In the genomic region with DNA sequence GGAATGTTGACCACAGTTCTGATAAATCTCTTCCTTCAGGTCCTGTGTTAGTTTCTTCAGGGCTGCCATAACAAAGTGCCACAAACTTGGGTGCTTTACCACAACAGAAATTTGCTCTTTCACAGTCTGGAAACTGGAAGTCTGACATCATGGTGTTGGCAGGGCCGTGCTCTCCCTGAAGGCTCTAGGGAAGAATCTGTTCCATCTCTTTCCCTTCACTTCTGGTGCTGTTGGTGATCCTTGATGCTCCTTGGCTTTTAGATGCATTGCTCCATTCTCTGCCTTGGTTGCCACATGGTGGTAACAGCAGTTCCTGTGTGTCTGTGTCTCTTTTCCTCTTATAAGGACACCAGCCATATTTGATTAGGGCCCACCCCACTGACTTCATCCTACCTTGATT, we compare ENCODE assay signal across 31 cellular contexts. TPM values are rescaled to one million over a fixed set of nuclear protein-coding genes. Genes with fewer than 3 reads are reported as not detected.
A peak's percentile ranks its signal among the peaks of the same experiment; 100 is the strongest.
DNase-seq lines count a peak whose midpoint lies in the region; ATAC-seq, FAIRE-seq and TF ChIP-seq lines count a peak whose summit lies in the region.
"Had no signal": no experiment of that assay in that cellular context is flagged by ENCODE, and none has a peak within 500 bp of the region (broad histone marks: within the 10 kb centered on the region; RNA-seq: fewer than 3 reads in every experiment).

No MANE protein-coding gene starts in this region.

- WGBS in mammary epithelial cell (ENCODE audit: low coverage, missing lambda C conversion rate): 100% methylated on average over 1 of the region's 1 CpG
- WGBS in HepG2 (ENCODE audit: low lambda C conversion rate): 100% methylated on average over 1 of the region's 1 CpG

- no peak overlapping the region for H3K4me3 Mint-ChIP-seq in MCF 10A (ENCODE audit: unreplicated experiment)
- no peak overlapping the region for H3K4me3 Mint-ChIP-seq in T-cell
- H3K4me3 Mint-ChIP-seq: activated naive CD8-positive, alpha-beta T cell; activated T-cell treated with anti-CD3 and anti-CD28 coated beads, Interleukin-2, amount 50 U/mL, for 24 hours had no signal

- peaks cover 23% of the 10 kb centered on the region for H3F3A ChIP-seq in PC-3 (ENCODE audit: low read length, unreplicated experiment)

- peaks cover 60% of the 10 kb centered on the region for H3K36me3 Mint-ChIP-seq in MCF 10A (ENCODE audit: insufficient read depth, unreplicated experiment)
- no peaks in the 10 kb centered on the region for H3K36me3 Mint-ChIP-seq in T-cell
- H3K36me3 Mint-ChIP-seq: activated naive CD8-positive, alpha-beta T cell; CD4-positive, CD25-positive, alpha-beta regulatory T cell had no signal

- CTCF ChIA-PET in MCF 10A (lab: Yijun Ruan, JAX): no interaction called here
- CTCF ChIA-PET in mammary epithelial cell (lab: Charles Lee; ENCODE audit: low non-redundant PET): no interaction called here
- CTCF ChIA-PET in PC-3 (lab: Charles Lee): no interaction called here
- CTCF ChIA-PET in T-cell (lab: Charles Lee): no interaction called here
- CTCF ChIA-PET in HepG2 (lab: Yijun Ruan, JAX; ENCODE audit: low intra/inter-chr PET ratio, low total read pairs): no interaction called here

- no peaks in the 10 kb centered on the region for H3K27me3 ChIP-seq in mammary epithelial cell (ENCODE audit: insufficient read depth, low read length)
- no peaks in the 10 kb centered on the region for H3K27me3 ChIP-seq in PC-3 (ENCODE audit: low read length)
- H3K27me3 ChIP-seq in skeletal muscle satellite cell (ENCODE audit: control insufficient read depth, insufficient read depth, low read length): no peaks in the 10 kb centered on the region
- H3K27me3 ChIP-seq in HepG2 (ENCODE audit: control insufficient read depth in 1 of 2, insufficient read depth in 2 of 2, low read length in 2 of 2): no peaks in the 10 kb centered on the region; a peak in 1 of 5 replicates
- H3K27me3 ChIP-seq in upper lobe of right lung: no peaks in the 10 kb centered on the region
- H3K27me3 ChIP-seq: colonic mucosa, sigmoid colon, transverse colon had no signal

- DNase-seq in MCF 10A (ENCODE audit: unreplicated experiment) (no peak), mammary epithelial cell (no peak), PC-3 (no peak), epithelial cell of prostate (ENCODE audit: low read depth, low spot score) (no peak), T-cell (no peak), HepG2 (ENCODE audit: low spot score) (no peak), upper lobe of right lung (no peak)
- DNase-seq: 8988T; activated CD4-positive, CD25-positive, alpha-beta regulatory T cell; activated effector memory CD4-positive, alpha-beta T cell treated with anti-CD3 and anti-CD28 coated beads, Interleukin-2, amount 50 U/mL, for 16 hours; activated T-cell treated with anti-CD3 and anti-CD28 coated beads, Interleukin-2, amount 50 U/mL, for 24 hours; anterior cingulate cortex; CD4-positive, CD25-positive, alpha-beta regulatory T cell; colonic mucosa; DND-41; effector CD8-positive, alpha-beta T cell; NCI-H1417; NCI-H2081; NCI-H526; OCI-M1; SHP77; sigmoid colon; stimulated activated CD4-positive, alpha-beta T cell treated with anti-CD3 and anti-CD28 coated beads, Interleukin-4, amount 100 ng/mL, for 24 hours; transverse colon had no signal

- H3K79me2 ChIP-seq in mammary epithelial cell (ENCODE audit: insufficient read depth, low read length) (peaks cover 96% of the 10 kb centered on the region), PC-3 (ENCODE audit: low read length) (peaks cover 98% of the 10 kb centered on the region), HepG2 (ENCODE audit: insufficient read depth, low read length) (peaks cover 76% of the 10 kb centered on the region)

- POLR2A ChIA-PET in MCF 10A (lab: Yijun Ruan, JAX) (interaction anchor here (1.0 to 3.2 kb wide), 3 partner anchors 8 to 30 kb away, joined by 5 to 12 read pairs (median 8); no protein-coding TSS in a partner anchor), PC-3 (lab: Charles Lee; ENCODE audit: unreplicated experiment) (no interaction called here), T-cell (lab: Charles Lee) (no interaction called here), HepG2 (lab: Yijun Ruan, JAX) (no interaction called here)

- TF ChIP-seq EP300 in HepG2 (IDR thresholded peaks at IDR 0.05; ENCODE audit: low read depth in 2 of 2, low read length in 2 of 2) (no peak), HepG2 (CRISPR knock-in tag; IDR thresholded peaks at IDR 0.05; ENCODE audit: borderline replicate concordance) (no peak)

- H3K4me1 Mint-ChIP-seq in MCF 10A (ENCODE audit: insufficient read depth, unreplicated experiment) (peaks cover 30% of the 10 kb centered on the region), T-cell (no peaks in the 10 kb centered on the region)
- H3K4me1 Mint-ChIP-seq: CD4-positive, CD25-positive, alpha-beta regulatory T cell had no signal

- ATAC-seq in PC-3 (no peak), T-cell (replicated peaks in 1 of 4) (no peak), HepG2 (no peak), upper lobe of right lung (no peak)
- ATAC-seq: left lobe of liver had no signal

- dilution Hi-C loops in mammary epithelial cell (cut with HindIII; ENCODE audit: low sequenced_read_pairs): no loop called here

- H3K4me2 ChIP-seq in mammary epithelial cell (ENCODE audit: insufficient read depth, low read depth, low read length) (no peak overlapping the region), PC-3 (ENCODE audit: low read length) (no peak overlapping the region), skeletal muscle satellite cell (ENCODE audit: low read length) (peak overlapping the region; percentile 30), HepG2 (ENCODE audit: low read depth, low read length) (no peak overlapping the region)
- H3K4me2 ChIP-seq: KMS-11 had no signal

- peaks cover 66% of the 10 kb centered on the region for H3K36me3 ChIP-seq in mammary epithelial cell (ENCODE audit: insufficient read depth, low read length)
- peaks cover 84% of the 10 kb centered on the region for H3K36me3 ChIP-seq in PC-3 (ENCODE audit: low read depth, low read length)
- peaks cover 90% of the 10 kb centered on the region for H3K36me3 ChIP-seq in skeletal muscle satellite cell (ENCODE audit: insufficient read depth, low read length)
- H3K36me3 ChIP-seq in HepG2 (replicated peaks in 1 of 2; ENCODE audit: control insufficient read depth in 1 of 2, insufficient read depth in 2 of 2, low read length in 2 of 2): peaks cover 8 to 50% of the 10 kb centered on the region in 2 experiments
- no peaks in the 10 kb centered on the region for H3K36me3 ChIP-seq in upper lobe of right lung
- H3K36me3 ChIP-seq: colonic mucosa, prostate gland, sigmoid colon, transverse colon had no signal

- intact Hi-C loops in MCF 10A (cut with micrococcal nuclease): no loop called here
- intact Hi-C loops in mammary epithelial cell (cut with micrococcal nuclease): no loop called here
- intact Hi-C loops in PC-3 (cut with micrococcal nuclease): no loop called here
- intact Hi-C loops in HepG2 (cut with micrococcal nuclease; ENCODE audit: unreplicated experiment): no loop called here
- intact Hi-C loops in upper lobe of right lung (cut with DNase I): no loop called here

- H3K27me3 Mint-ChIP-seq in MCF 10A (ENCODE audit: insufficient read depth, unreplicated experiment) (no peaks in the 10 kb centered on the region), T-cell (no peaks in the 10 kb centered on the region)
- H3K27me3 Mint-ChIP-seq: activated naive CD8-positive, alpha-beta T cell had no signal

- in situ Hi-C loops in mammary epithelial cell (cut with MboI; ENCODE audit: low sequenced_read_pairs in 2 of 2) (loop anchor here in 1 of 2 donors (25.0 kb wide), 1 partner anchor 544 kb away; no protein-coding TSS in a partner anchor), HepG2 (cut with HindIII; ENCODE audit: extremely low pct_ligation_motif_present, low pct_unique_long_range_greater_than_20kb) (no loop called here)

- peak overlapping the region; percentile 14 for H3K27ac Mint-ChIP-seq in MCF 10A (ENCODE audit: low read depth, unreplicated experiment)
- H3K27ac Mint-ChIP-seq in T-cell: no peak overlapping the region
- H3K27ac Mint-ChIP-seq: activated naive CD8-positive, alpha-beta T cell; activated T-cell treated with anti-CD3 and anti-CD28 coated beads, Interleukin-2, amount 50 U/mL, for 24 hours; CD4-positive, CD25-positive, alpha-beta regulatory T cell had no signal

- no peak overlapping the region for H2AFZ ChIP-seq in mammary epithelial cell (ENCODE audit: low read depth, low read length)
- H2AFZ ChIP-seq in PC-3 (ENCODE audit: low read length): no peak overlapping the region
- no peak overlapping the region for H2AFZ ChIP-seq in HepG2 (ENCODE audit: low read length)

- H3K9me3 ChIP-seq in mammary epithelial cell (replicated peaks; ENCODE audit: insufficient read depth, low read length): no peaks in the 10 kb centered on the region
- no peaks in the 10 kb centered on the region for H3K9me3 ChIP-seq in PC-3 (ENCODE audit: low read length)
- H3K9me3 ChIP-seq in skeletal muscle satellite cell (replicated peaks; ENCODE audit: low read length): no peaks in the 10 kb centered on the region
- no peaks in the 10 kb centered on the region for H3K9me3 ChIP-seq in HepG2 (ENCODE audit: low read length)
- H3K9me3 ChIP-seq in upper lobe of right lung: no peaks in the 10 kb centered on the region
- H3K9me3 ChIP-seq: colonic mucosa, prostate gland, sigmoid colon, transverse colon had no signal

- TF ChIP-seq POLR2A in HepG2 (IDR thresholded peaks at IDR 0.05; ENCODE audit: insufficient read depth in 1 of 2, low read depth in 2 of 2, low read length in 2 of 2): no peak

- H3K9ac ChIP-seq in mammary epithelial cell (ENCODE audit: insufficient read depth, low read length): no peak overlapping the region
- no peak overlapping the region for H3K9ac ChIP-seq in PC-3 (ENCODE audit: low read length)
- no peak overlapping the region for H3K9ac ChIP-seq in skeletal muscle satellite cell (ENCODE audit: low read depth, low read length)
- H3K9ac ChIP-seq in HepG2 (ENCODE audit: insufficient read depth, low read depth, low read length): no peak overlapping the region
- H3K9ac ChIP-seq: KMS-11 had no signal

- TF ChIP-seq RAD21 in HepG2 (CRISPR knock-in tag; IDR thresholded peaks at IDR 0.05): no peak

- H3K9me2 ChIP-seq in PC-3 (replicated peaks; ENCODE audit: low read length): no peaks in the 10 kb centered on the region

- H3K4me3 ChIP-seq in mammary epithelial cell (replicated peaks in 1 of 3; ENCODE audit: insufficient read depth in 1 of 3, low read depth in 2 of 3, low read length in 3 of 3) (no peak overlapping the region), PC-3 (ENCODE audit: low read length) (no peak overlapping the region), skeletal muscle satellite cell (ENCODE audit: low read length) (peak overlapping the region; percentile 10), HepG2 (replicated peaks in 1 of 3; ENCODE audit: insufficient read depth in 1 of 3, low read depth in 2 of 3, low read length in 3 of 3) (no peak overlapping the region), upper lobe of right lung (no peak overlapping the region)
- H3K4me3 ChIP-seq: colonic mucosa, prostate gland, sigmoid colon, transverse colon had no signal

- no TSS peak for BruUV-seq in MCF 10A (replicated peaks; lab: Mats Ljungman, UMichigan)
- BruUV-seq in mammary epithelial cell (replicated peaks; lab: Mats Ljungman, UMichigan): no TSS peak
- no TSS peak for BruUV-seq in PC-3 (replicated peaks; lab: Mats Ljungman, UMichigan)
- no TSS peak for BruUV-seq in HepG2 (replicated peaks; lab: Mats Ljungman, UMichigan)

- no peaks in the 10 kb centered on the region for H3K4me1 ChIP-seq in mammary epithelial cell (ENCODE audit: insufficient read depth, low read length)
- H3K4me1 ChIP-seq in PC-3 (ENCODE audit: insufficient read depth, low read length): peaks cover 17% of the 10 kb centered on the region; the same call in 1 of the 2 replicates
- peaks cover 77% of the 10 kb centered on the region for H3K4me1 ChIP-seq in skeletal muscle satellite cell (ENCODE audit: control insufficient read depth, insufficient read depth, low read length)
- H3K4me1 ChIP-seq in HepG2 (ENCODE audit: insufficient read depth, low read length): peaks cover 48% of the 10 kb centered on the region
- no peaks in the 10 kb centered on the region for H3K4me1 ChIP-seq in upper lobe of right lung
- H3K4me1 ChIP-seq: colonic mucosa, prostate gland, sigmoid colon, transverse colon had no signal

- H3K27ac ChIP-seq in mammary epithelial cell (ENCODE audit: insufficient read depth, low read depth, low read length) (no peak overlapping the region), PC-3 (ENCODE audit: low read length) (peak overlapping the region; percentile 5; the same call in 1 of the 2 replicates), epithelial cell of prostate (peak overlapping the region; percentile 37), HepG2 (ENCODE audit: extremely low read length, insufficient read depth, low read length) (no peak overlapping the region), upper lobe of right lung (no peak overlapping the region)
- H3K27ac ChIP-seq: colonic mucosa, HL-60, KMS-11, prostate gland, sigmoid colon, transverse colon had no signal

- H3K9me3 Mint-ChIP-seq in MCF 10A (ENCODE audit: unreplicated experiment) (no peaks in the 10 kb centered on the region), T-cell (no peaks in the 10 kb centered on the region)
- H3K9me3 Mint-ChIP-seq: activated T-cell treated with anti-CD3 and anti-CD28 coated beads, Interleukin-2, amount 50 U/mL, for 24 hours had no signal

- H4K20me1 ChIP-seq in mammary epithelial cell (ENCODE audit: insufficient read depth, low read length) (peaks cover 53% of the 10 kb centered on the region), PC-3 (ENCODE audit: low read length) (peaks cover 86% of the 10 kb centered on the region), HepG2 (ENCODE audit: insufficient read depth, low read length) (no peaks in the 10 kb centered on the region; the same call in 1 of the 2 replicates)

- FAIRE-seq in HepG2 (lab: Jason Lieb, UNC): no peak
- FAIRE-seq: islet of Langerhans had no signal

- no peak for TF ChIP-seq CTCF in MCF 10A (IDR thresholded peaks at IDR 0.05; ENCODE audit: unreplicated experiment)
- TF ChIP-seq CTCF in mammary epithelial cell (conservative IDR thresholded peaks at IDR 0.05 in 1 of 2, IDR thresholded peaks at IDR 0.05 in 1 of 2; ENCODE audit: extremely low read depth in 1 of 2, insufficient read depth in 1 of 2, low read depth in 1 of 2, low read length in 2 of 2): no peak
- TF ChIP-seq CTCF in PC-3 (conservative IDR thresholded peaks at IDR 0.05; ENCODE audit: low read depth, low read length): no peak
- TF ChIP-seq CTCF in HepG2 (CRISPR knock-in tag; IDR thresholded peaks at IDR 0.05): no peak
- no peak for TF ChIP-seq CTCF in upper lobe of right lung (IDR thresholded peaks at IDR 0.05)

RNA-seq across cellular contexts. Expression of gene HMGA2, which starts 32.2 kb away (rescaled TPM):
- total RNA-seq in MCF 10A (2022): 78.2 and 80.0 TPM in 2 replicates
- 100 to 1,000 TPM in 1 of 2 donors, 10 to 100 TPM in 1; 23.8 to 189 TPM for total RNA-seq in mammary epithelial cell
- 41.2 TPM for polyA plus RNA-seq in mammary epithelial cell
- 46.4 TPM for polyA minus RNA-seq in mammary epithelial cell
- 159 and 171 TPM in 2 replicates for total RNA-seq in PC-3 (2014; rRNA removed)
- total RNA-seq in skeletal muscle satellite cell (2012; rRNA removed): 73.0 and 91.0 TPM in 2 replicates
- under 1 TPM in 3 of 5 donors, not detected in 2; 0.26 to 0.32 (median 0.28) TPM for total RNA-seq in T-cell
- 72.0 and 104 TPM in 2 replicates for total RNA-seq in HepG2 (2016; rRNA removed; fragmentation: Illumina TruSeq; extraction: Trizol)
- total RNA-seq in HepG2 (2016; cell fraction: cytosol; rRNA removed; fragmentation: Illumina TruSeq; extraction: Trizol; ENCODE audit: low read depth): 10.3 and 11.3 TPM in 2 replicates
- 70.8 and 101 TPM in 2 replicates for total RNA-seq in HepG2 (2016; cell fraction: insoluble cytoplasmic fraction; rRNA removed; fragmentation: Illumina TruSeq; extraction: Trizol)
- 53.4 and 58.8 TPM in 2 replicates for total RNA-seq in HepG2 (2016; cell fraction: membrane; rRNA removed; fragmentation: Illumina TruSeq; extraction: Trizol)
- 103 and 110 TPM in 2 replicates for total RNA-seq in HepG2 (2016; cell fraction: nucleus; rRNA removed; fragmentation: Illumina TruSeq; extraction: Trizol)
- polyA plus RNA-seq in HepG2 (2011; rRNA removed): 50.6 and 78.1 TPM in 2 replicates
- 32.1 and 38.5 TPM in 2 replicates for polyA plus RNA-seq in HepG2 (2011; cell fraction: cytosol; rRNA removed)
- polyA plus RNA-seq in HepG2 (2011; cell fraction: nucleus; rRNA removed): 54.1 and 79.2 TPM in 2 replicates
- 52.3 and 73.9 TPM in 2 replicates for polyA plus RNA-seq in HepG2 (2012)
- 14.3 and 15.4 TPM in 2 replicates for polyA plus RNA-seq in HepG2 (2016; cell fraction: cytosol; fragmentation: Illumina TruSeq; extraction: Trizol; ENCODE audit: low read depth)
- polyA plus RNA-seq in HepG2 (2016; cell fraction: insoluble cytoplasmic fraction; fragmentation: Illumina TruSeq; extraction: Trizol; ENCODE audit: low read depth): 174 and 181 TPM in 2 replicates
- 53.7 and 56.6 TPM in 2 replicates for polyA plus RNA-seq in HepG2 (2016; cell fraction: membrane; fragmentation: Illumina TruSeq; extraction: Trizol; ENCODE audit: low read depth)
- 130 and 131 TPM in 2 replicates for polyA plus RNA-seq in HepG2 (2016; cell fraction: nucleus; fragmentation: Illumina TruSeq; extraction: Trizol; ENCODE audit: insufficient read depth, low read depth)
- polyA minus RNA-seq in HepG2 (2011; rRNA and poly(A)+ RNA removed; ENCODE audit: low replicate concordance): 1.8 and 64.4 TPM in 2 replicates
- 59.6 and 77.1 TPM in 2 replicates for polyA minus RNA-seq in HepG2 (2011; cell fraction: cytosol; rRNA and poly(A)+ RNA removed)
- polyA minus RNA-seq in HepG2 (2011; cell fraction: nucleus; rRNA and poly(A)+ RNA removed): 137 and 165 TPM in 2 replicates
- total RNA-seq in upper lobe of right lung: not detected
- polyA plus RNA-seq: CD4-positive, CD25-positive, alpha-beta regulatory T cell had no signal

Comparison
In these comparisons a context has a peak if more than half of its experiments do, and no peak if none do; other contexts are left out.
1. H3K27ac ChIP-seq: peak in PC-3 (single experiment) and epithelial cell of prostate (single experiment); none in mammary epithelial cell (single experiment), HepG2 (single experiment) and upper lobe of right lung (single experiment).